ENCODE assay signal across 1 cellular context in the genomic region with DNA sequence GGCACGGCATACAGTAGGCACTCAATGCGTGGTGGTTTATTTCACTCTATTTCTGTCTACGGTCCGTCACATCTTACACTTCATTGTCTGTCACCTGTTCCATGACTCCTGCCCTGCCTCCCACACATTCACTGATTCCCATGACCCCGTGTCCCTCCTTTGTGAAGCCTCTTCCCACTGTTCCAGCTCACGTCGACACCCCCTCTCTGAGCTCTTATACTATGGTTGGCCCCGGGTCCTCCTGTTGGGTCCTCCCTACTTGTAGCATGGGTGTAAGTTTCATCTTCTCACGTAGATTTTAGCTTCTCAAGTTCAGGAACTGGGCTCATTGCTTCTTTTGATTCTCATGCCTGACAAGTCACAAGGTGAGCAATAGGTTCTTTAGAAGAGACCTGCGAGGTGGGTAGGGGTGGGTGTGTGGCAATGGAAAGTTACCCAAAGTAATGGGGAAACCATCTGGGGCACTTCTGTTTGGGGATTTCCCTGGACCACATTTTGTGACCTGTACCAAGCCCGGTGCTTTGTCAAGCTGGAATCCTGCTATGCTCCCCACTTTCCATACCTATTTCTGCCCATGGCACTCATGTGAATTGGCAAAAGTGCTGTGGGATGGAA.
TF ChIP-seq lines count a peak whose summit lies in the region.

No MANE protein-coding gene starts in this region.

TF ChIP-seq in WTC11, 78 proteins besides CTCF, POLR2A, EP300 and RAD21:
- TF ChIP-seq ZNF317 (CRISPR knock-in tag; IDR thresholded peaks at IDR 0.05; ENCODE audit: borderline replicate concordance, low read depth) (no peak), ZNF512 (CRISPR knock-in tag; IDR thresholded peaks at IDR 0.05; ENCODE audit: borderline replicate concordance) (no peak), JAZF1 (CRISPR knock-in tag; IDR thresholded peaks at IDR 0.05) (no peak), SMAD3 (CRISPR knock-in tag; IDR thresholded peaks at IDR 0.05; ENCODE audit: borderline replicate concordance) (no peak), OVOL2 (CRISPR knock-in tag; IDR thresholded peaks at IDR 0.05; ENCODE audit: borderline replicate concordance) (no peak), ESRRA (CRISPR knock-in tag; IDR thresholded peaks at IDR 0.05; ENCODE audit: borderline replicate concordance) (no peak), FOXP4 (CRISPR knock-in tag; IDR thresholded peaks at IDR 0.05) (no peak), SMAD4 (CRISPR knock-in tag; IDR thresholded peaks at IDR 0.05) (no peak), ATF1 (CRISPR knock-in tag; IDR thresholded peaks at IDR 0.05) (no peak), SOX15 (CRISPR knock-in tag; IDR thresholded peaks at IDR 0.05) (no peak)
